22 cellular contexts compared by ENCODE assay signal in the genomic region with DNA sequence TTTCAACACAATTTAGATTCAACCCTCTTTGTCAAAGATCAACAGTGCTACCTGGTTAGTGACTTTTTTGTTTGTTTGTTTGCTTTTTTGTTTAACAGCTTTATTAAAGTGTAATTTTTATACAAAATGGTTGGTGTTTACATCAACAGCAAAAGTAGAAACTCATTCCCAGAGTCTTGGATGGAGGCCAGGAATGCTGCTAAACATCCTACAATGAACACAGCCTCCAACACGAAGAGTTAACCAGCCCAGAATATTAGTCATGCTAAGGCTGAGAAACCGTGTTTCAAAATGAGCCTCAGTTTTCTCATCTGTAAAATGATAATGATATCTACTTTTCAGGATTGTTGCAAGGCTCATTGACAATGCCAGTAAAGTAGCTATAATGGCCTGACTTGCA.
DNase-seq lines count a peak whose midpoint lies in the region; FAIRE-seq and TF ChIP-seq lines count a peak whose summit lies in the region.
"Had no signal": no experiment of that assay in that cellular context is flagged by ENCODE, and none has a peak within 500 bp of the region (broad histone marks: within the 10 kb centered on the region; RNA-seq: fewer than 3 reads in every experiment).

No MANE protein-coding gene starts in this region.

- H3K36me3 Mint-ChIP-seq in MCF 10A (ENCODE audit: insufficient read depth, unreplicated experiment): peaks cover 7% of the 10 kb centered on the region
- no peaks in the 10 kb centered on the region for H3K36me3 Mint-ChIP-seq in CD8-positive, alpha-beta memory T cell

- TF ChIP-seq POLR2A in breast epithelium (IDR thresholded peaks at IDR 0.05): no peak

- peak; percentile 74 for DNase-seq in MCF 10A (ENCODE audit: unreplicated experiment)
- no peak for DNase-seq in breast epithelium (ENCODE audit: low spot score in 2 of 2)
- DNase-seq in bronchial epithelial cell (ENCODE audit: low read depth): peak; percentile 78
- DNase-seq in iris pigment epithelial cell (ENCODE audit: low read depth): peak; percentile 3
- DNase-seq in urothelium cell line (ENCODE audit: low spot score): peak; percentile 48
- DNase-seq in Ammon's horn (ENCODE audit: low spot score): no peak
- DNase-seq in CD8-positive, alpha-beta memory T cell: no peak
- no peak for DNase-seq in germinal center (ENCODE audit: low spot score)
- DNase-seq: DMS 273 treated with DMSO at 0.1 percent for 48 hours; HFFc6; MG63; NCI-H1092; NCI-H1694; NCI-H2107; NCI-H345; NCI-H526; NK-92 treated with Interleukin-12 subunit alpha and Interleukin-12 subunit beta, amount 100 ng/mL, for 24 hours; SK-N-SH had no signal

- H3K4me1 Mint-ChIP-seq in MCF 10A (ENCODE audit: insufficient read depth, unreplicated experiment): peaks cover 42% of the 10 kb centered on the region
- no peaks in the 10 kb centered on the region for H3K4me1 Mint-ChIP-seq in CD8-positive, alpha-beta memory T cell

- no peak overlapping the region for H3K4me3 Mint-ChIP-seq in MCF 10A (ENCODE audit: unreplicated experiment)
- H3K4me3 Mint-ChIP-seq in CD8-positive, alpha-beta memory T cell: no peak overlapping the region
- H3K4me3 Mint-ChIP-seq: HFFc6 had no signal

- H3K9me3 ChIP-seq in breast epithelium: no peaks in the 10 kb centered on the region
- no peaks in the 10 kb centered on the region for H3K9me3 ChIP-seq in CD8-positive, alpha-beta memory T cell (ENCODE audit: low read length)
- H3K9me3 ChIP-seq: MG63, SK-N-SH had no signal

- TF ChIP-seq CTCF in MCF 10A (IDR thresholded peaks at IDR 0.05; ENCODE audit: unreplicated experiment): no peak
- no peak for TF ChIP-seq CTCF in breast epithelium (IDR thresholded peaks at IDR 0.05)
- no peak for TF ChIP-seq CTCF in bronchial epithelial cell (IDR thresholded peaks at IDR 0.05; ENCODE audit: insufficient read depth, low read length, severe bottlenecking)

- no peaks in the 10 kb centered on the region for H3K27me3 ChIP-seq in breast epithelium
- H3K27me3 ChIP-seq in bronchial epithelial cell (ENCODE audit: control insufficient read depth, insufficient read depth, low read length): no peaks in the 10 kb centered on the region
- H3K27me3 ChIP-seq in CD8-positive, alpha-beta memory T cell (ENCODE audit: insufficient read depth, low read length, poor library complexity, severe bottlenecking): no peaks in the 10 kb centered on the region
- H3K27me3 ChIP-seq: BLaER1, MG63 had no signal

- no peaks in the 10 kb centered on the region for H3K4me1 ChIP-seq in breast epithelium
- no peaks in the 10 kb centered on the region for H3K4me1 ChIP-seq in CD8-positive, alpha-beta memory T cell (ENCODE audit: insufficient read depth, low read length)

- H3K9me3 Mint-ChIP-seq in MCF 10A (ENCODE audit: unreplicated experiment): no peaks in the 10 kb centered on the region
- no peaks in the 10 kb centered on the region for H3K9me3 Mint-ChIP-seq in CD8-positive, alpha-beta memory T cell

- no peak overlapping the region for H3K27ac Mint-ChIP-seq in MCF 10A (ENCODE audit: low read depth, unreplicated experiment)
- no peak overlapping the region for H3K27ac Mint-ChIP-seq in CD8-positive, alpha-beta memory T cell
- H3K27ac Mint-ChIP-seq: HFFc6 had no signal

- no TSS peak for BruUV-seq in MCF 10A (replicated peaks; lab: Mats Ljungman, UMichigan)

- H3K27me3 Mint-ChIP-seq in MCF 10A (ENCODE audit: insufficient read depth, unreplicated experiment): no peaks in the 10 kb centered on the region
- peaks cover 14 to 34% of the 10 kb centered on the region in 2 donors for H3K27me3 Mint-ChIP-seq in CD8-positive, alpha-beta memory T cell

- H3K36me3 ChIP-seq in breast epithelium: no peaks in the 10 kb centered on the region
- H3K36me3 ChIP-seq in bronchial epithelial cell (ENCODE audit: control insufficient read depth, insufficient read depth, low read length): no peaks in the 10 kb centered on the region
- H3K36me3 ChIP-seq in CD8-positive, alpha-beta memory T cell (ENCODE audit: insufficient read depth, low read length): no peaks in the 10 kb centered on the region
- H3K36me3 ChIP-seq: BLaER1, MG63 had no signal

- FAIRE-seq in bronchial epithelial cell (lab: Jason Lieb, UNC): no peak
- FAIRE-seq in urothelium cell line (lab: Jason Lieb, UNC): no peak
- FAIRE-seq: GM12892, H1 had no signal

- no peak overlapping the region for H3K4me3 ChIP-seq in breast epithelium
- H3K4me3 ChIP-seq in bronchial epithelial cell (ENCODE audit: low read depth, low read length): no peak overlapping the region
- no peak overlapping the region for H3K4me3 ChIP-seq in CD8-positive, alpha-beta memory T cell (ENCODE audit: low read length)
- H3K4me3 ChIP-seq: BLaER1, MG63 had no signal

- CTCF ChIA-PET in MCF 10A (lab: Yijun Ruan, JAX): interaction anchor here (1.1 to 1.2 kb wide), 2 partner anchors 14 to 17 kb away, joined by 3 to 4 read pairs; no protein-coding TSS in a partner anchor
- CTCF ChIA-PET in CD8-positive, alpha-beta memory T cell (lab: Charles Lee): no interaction called here

- no peak overlapping the region for H3K27ac ChIP-seq in breast epithelium
- H3K27ac ChIP-seq in CD8-positive, alpha-beta memory T cell (ENCODE audit: low read depth, low read length): no peak overlapping the region
- H3K27ac ChIP-seq: BLaER1, KMS-11 had no signal

- POLR2A ChIA-PET in MCF 10A (lab: Yijun Ruan, JAX): interaction anchor here (0.5 to 1.4 kb wide), 6 partner anchors 8 to 71 kb away, joined by 3 to 5 read pairs (median 3); no protein-coding TSS in a partner anchor
- POLR2A ChIA-PET in CD8-positive, alpha-beta memory T cell (lab: Charles Lee): no interaction called here

- intact Hi-C loops in MCF 10A (cut with micrococcal nuclease) (no loop called here), breast epithelium (cut with DNase I; ENCODE audit: low total_unique reads) (no loop called here)

Comparison
In these comparisons a context has a peak if more than half of its experiments do, and no peak if none do; other contexts are left out.
1. DNase-seq: peak in MCF 10A (single experiment), bronchial epithelial cell (single experiment), iris pigment epithelial cell (single experiment) and urothelium cell line (single experiment); none in breast epithelium (0 of 2), Ammon's horn (single experiment), CD8-positive, alpha-beta memory T cell (0 of 5) and germinal center (single experiment).